8 cellular contexts compared by ENCODE assay signal in the genomic region with DNA sequence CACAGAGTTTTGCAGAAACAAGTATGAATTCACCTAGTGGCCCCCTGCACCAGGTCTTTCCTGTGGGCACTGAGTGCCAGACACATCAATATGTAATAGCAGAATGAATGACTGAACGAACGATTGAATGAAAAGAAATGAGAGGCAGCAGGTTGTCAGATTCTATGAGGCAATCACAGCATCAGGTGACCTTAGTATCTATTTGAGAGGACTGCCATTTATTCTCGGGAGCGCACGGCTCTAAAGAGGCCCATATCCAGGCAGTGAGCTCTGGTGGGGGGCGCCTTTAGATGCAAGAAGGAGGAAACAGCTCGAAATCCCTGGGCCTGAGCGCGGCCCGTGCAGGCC. TPM values are rescaled to one million over a fixed set of nuclear protein-coding genes. Genes with fewer than 3 reads are reported as not detected.
A peak's percentile ranks its signal among the peaks of the same experiment; 100 is the strongest.
DNase-seq lines count a peak whose midpoint lies in the region; ATAC-seq, FAIRE-seq and TF ChIP-seq lines count a peak whose summit lies in the region.

No MANE protein-coding gene starts in this region.

- H3K4me3 Mint-ChIP-seq in osteocyte (ENCODE audit: unreplicated experiment) = peak overlapping the region; percentile 82

- TF ChIP-seq RAD21 in A549 (conservative IDR thresholded peaks at IDR 0.05 in 1 of 2, IDR thresholded peaks at IDR 0.05 in 1 of 2) = no peak

- CTCF ChIA-PET in A549 (lab: Yijun Ruan, JAX) = interaction anchor here (1.2 to 2.3 kb wide), 4 partner anchors 8 to 103 kb away, joined by 3 to 8 read pairs (median 4); no protein-coding TSS in a partner anchor

- H3K4me1 Mint-ChIP-seq in osteocyte (ENCODE audit: unreplicated experiment) = peaks cover 18% of the 10 kb centered on the region

- ATAC-seq in A549 (peak in 1 of 2 experiments; percentile 54; a peak in 2 of 6 replicates), GM18517 (IDR thresholded peaks at IDR 0.05; ENCODE audit: unreplicated experiment) (peak; percentile 11), GM21515 (IDR thresholded peaks at IDR 0.05; ENCODE audit: unreplicated experiment) (no peak)

- H2AFZ ChIP-seq in OCI-LY1 (ENCODE audit: low read length) = peak overlapping the region; percentile 36

- peak in 1 of 2 experiments; percentile 20 for DNase-seq in A549 (ENCODE audit: low read depth in 1 of 2, low spot score in 1 of 2)
- peak; percentile 24 for DNase-seq in epithelial cell of esophagus (ENCODE audit: low read depth)
- no peak for DNase-seq in osteocyte (ENCODE audit: extremely low spot score, unreplicated experiment)
- no peak for DNase-seq in KBM-7
- no peak for DNase-seq in GDM1 (lab: John Stamatoyannopoulos, UW)

- 19% methylated on average over 6 of the region's 10 CpGs for WGBS in A549 (ENCODE audit: missing lambda C conversion rate)

- no peak for TF ChIP-seq EP300 in A549 (IDR thresholded peaks at IDR 0.05)

- no peaks in the 10 kb centered on the region for H4K20me1 ChIP-seq in OCI-LY1 (ENCODE audit: insufficient read depth, low read length)

- peaks cover 28% of the 10 kb centered on the region; the same call in 1 of the 2 replicates for H3K36me3 ChIP-seq in OCI-LY1 (ENCODE audit: insufficient read depth, low read length)

- H3K4me1 ChIP-seq in A549 (peaks cover 8% of the 10 kb centered on the region; the same call in 1 of the 3 replicates), OCI-LY1 (ENCODE audit: insufficient read depth, low read length, severe bottlenecking) (peaks cover 19% of the 10 kb centered on the region)

- H3K79me2 ChIP-seq in OCI-LY1 (ENCODE audit: insufficient read depth, low read length) = peaks cover 7% of the 10 kb centered on the region; the same call in 1 of the 2 replicates

- H3K9ac ChIP-seq in OCI-LY1 (ENCODE audit: low read length) = peak overlapping the region; percentile 66

- H3K9me3 ChIP-seq in A549 (no peaks in the 10 kb centered on the region), OCI-LY1 (ENCODE audit: low read length) (no peaks in the 10 kb centered on the region)

- no peak for FAIRE-seq in A549 (lab: Jason Lieb, UNC)

- no peak for TF ChIP-seq POLR2A in A549 (IDR thresholded peaks at IDR 0.05; ENCODE audit: low read length)

- peaks cover 6% of the 10 kb centered on the region for H3K36me3 Mint-ChIP-seq in osteocyte (ENCODE audit: unreplicated experiment)

- POLR2A ChIA-PET in A549 (lab: Yijun Ruan, JAX) = interaction anchor here (0.6 to 2.2 kb wide), 5 partner anchors 8 to 254 kb away, joined by 4 to 11 read pairs (median 5); a partner anchor contains a TSS

- H3K9me2 ChIP-seq in OCI-LY1 (ENCODE audit: low read depth, low read length) = no peaks in the 10 kb centered on the region

- H3K4me2 ChIP-seq in A549 = peak overlapping the region; percentile 98
- H3K4me2 ChIP-seq in OCI-LY1 (ENCODE audit: low read length) = peak overlapping the region; percentile 82

- H3K4me3 ChIP-seq in A549 = peak overlapping the region; percentile 93
- peak overlapping the region; percentile 80 for H3K4me3 ChIP-seq in OCI-LY1 (ENCODE audit: low read depth, low read length, poor library complexity, severe bottlenecking)
- H3K4me3 ChIP-seq in epithelial cell of esophagus (ENCODE audit: low read length) = peak overlapping the region; percentile 68

- H3F3A ChIP-seq in OCI-LY1 (ENCODE audit: insufficient read depth, low read length) = no peaks in the 10 kb centered on the region

- peak overlapping the region; percentile 81 to 95 for H3K27ac ChIP-seq in A549
- no peak overlapping the region for H3K27ac ChIP-seq in OCI-LY1 (ENCODE audit: low read depth, low read length, poor library complexity, severe bottlenecking)

- H3K27me3 ChIP-seq in OCI-LY1 (ENCODE audit: insufficient read depth, low read length) = no peaks in the 10 kb centered on the region

- no peaks in the 10 kb centered on the region for H3K9me3 Mint-ChIP-seq in osteocyte (ENCODE audit: unreplicated experiment)

- in situ Hi-C loops in KBM-7 (cut with MboI; ENCODE audit: low pct_unique_long_range_greater_than_20kb, low sequenced_read_pairs) = no loop called here

- H3K27me3 Mint-ChIP-seq in osteocyte (ENCODE audit: unreplicated experiment) = peaks cover 4% of the 10 kb centered on the region

- TF ChIP-seq CTCF in A549 (IDR thresholded peaks at IDR 0.05) (no peak), OCI-LY1 (IDR thresholded peaks at IDR 0.05; ENCODE audit: low read length) (no peak), epithelial cell of esophagus (IDR thresholded peaks at IDR 0.05; ENCODE audit: insufficient read depth, low read depth, low read length, missing control alignments) (no peak), osteocyte (IDR thresholded peaks at IDR 0.05) (no peak)

- peak overlapping the region; percentile 34 for H3K27ac Mint-ChIP-seq in osteocyte (ENCODE audit: unreplicated experiment)

TF ChIP-seq in A549, 52 proteins besides CTCF, POLR2A, EP300 and RAD21:
- TF ChIP-seq CEBPB (IDR thresholded peaks at IDR 0.05) = 0 out of 4 replicates have a peak, but pooled peaks of 1 of the 2 experiments have one; percentile 18
- TF ChIP-seq, protein P1, sequence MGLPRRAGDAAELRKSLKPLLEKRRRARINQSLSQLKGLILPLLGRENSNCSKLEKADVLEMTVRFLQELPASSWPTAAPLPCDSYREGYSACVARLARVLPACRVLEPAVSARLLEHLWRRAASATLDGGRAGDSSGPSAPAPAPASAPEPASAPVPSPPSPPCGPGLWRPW (IDR thresholded peaks at IDR 0.05) = no peak

RNA-seq across cellular contexts. Expression of a gene that starts 0.5 kb away (rescaled TPM):
- polyA plus RNA-seq in A549 (2011; rRNA removed) (14.0 and 16.9 TPM in 2 replicates), A549 (2017; fragmentation: RNase III; extraction: RNeasy Plus Mini Kit Qiagen cat#74134 plus additional on column Dnase treatment) (15.3 to 16.6 TPM (median 15.4 TPM) in 3 replicates)
- 16.1 and 16.6 TPM in 2 replicates for polyA plus RNA-seq in A549 (2012; cell fraction: cytosol; rRNA removed)
- 14.6 and 16.5 TPM in 2 replicates for polyA plus RNA-seq in A549 (2012; cell fraction: nucleus; rRNA removed)
- 8.4 and 9.2 TPM in 2 replicates for polyA minus RNA-seq in A549 (2011; rRNA and poly(A)+ RNA removed)
- 25.6 and 27.7 TPM in 2 replicates for total RNA-seq in osteocyte
